9 cellular contexts compared by ENCODE assay signal in the genomic region with DNA sequence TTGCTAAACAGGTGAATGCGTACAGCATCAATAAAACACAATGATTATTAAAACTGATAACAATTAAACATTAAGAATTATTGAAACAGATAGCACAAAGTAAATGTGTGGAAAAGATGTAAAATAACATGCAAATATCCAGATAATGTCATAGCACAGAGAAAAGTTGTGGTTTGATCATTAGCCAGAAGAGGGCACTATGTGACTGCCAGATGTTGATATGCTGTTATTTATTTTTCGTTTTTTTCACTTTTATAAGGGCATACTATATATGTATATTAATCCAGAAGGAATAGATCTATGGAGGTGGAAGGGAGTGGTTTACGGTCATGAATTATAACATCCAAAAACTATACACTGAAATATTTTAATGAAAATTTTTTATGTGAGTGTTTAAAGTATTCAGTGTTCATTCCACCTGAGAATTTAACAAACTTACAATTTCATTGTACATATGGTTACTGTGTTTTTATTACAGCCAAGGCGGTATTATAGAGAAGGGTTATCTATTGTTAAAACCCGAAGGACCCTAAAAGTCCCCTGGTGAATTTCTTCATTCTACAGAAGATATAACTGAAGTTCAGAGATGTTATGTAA.
DNase-seq lines count a peak whose midpoint lies in the region; ATAC-seq and TF ChIP-seq lines count a peak whose summit lies in the region.
"Had no signal": no experiment of that assay in that cellular context is flagged by ENCODE, and none has a peak within 500 bp of the region (broad histone marks: within the 10 kb centered on the region; RNA-seq: fewer than 3 reads in every experiment).

No MANE protein-coding gene starts in this region.

- POLR2A ChIA-PET in activated B cell treated with CpG ODN at 0.5 μM for 24 hours (lab: Charles Lee) = no interaction called here

- TF ChIP-seq RAD21 in Ishikawa (IDR thresholded peaks at IDR 0.05; ENCODE audit: low read depth) = peak; percentile 95

- no peak overlapping the region for H3K27ac Mint-ChIP-seq in activated B cell treated with CpG ODN at 0.5 μM for 24 hours
- H3K27ac Mint-ChIP-seq: dendritic cell treated with granulocyte-macrophage colony-stimulating factor and Interleukin-4, amounts not matched to agents 40 ng/mL and 50 ng/mL, for 4 days had no signal

- no peaks in the 10 kb centered on the region for H3K9me3 Mint-ChIP-seq in activated B cell treated with CpG ODN at 0.5 μM for 24 hours
- H3K9me3 Mint-ChIP-seq: dendritic cell treated with granulocyte-macrophage colony-stimulating factor and Interleukin-4, amounts not matched to agents 40 ng/mL and 50 ng/mL, for 4 days had no signal

- H3K4me3 Mint-ChIP-seq in activated B cell treated with CpG ODN at 0.5 μM for 24 hours = no peak overlapping the region
- H3K4me3 Mint-ChIP-seq: dendritic cell treated with granulocyte-macrophage colony-stimulating factor and Interleukin-4, amounts not matched to agents 40 ng/mL and 50 ng/mL, for 4 days had no signal

- no peaks in the 10 kb centered on the region for H3K36me3 ChIP-seq in cardiac muscle cell

- CTCF ChIA-PET in activated B cell treated with CpG ODN at 0.5 μM for 24 hours (lab: Charles Lee) = interaction anchor here (2.4 kb wide), 1 partner anchor 421 kb away, joined by 10 read pairs; no protein-coding TSS in a partner anchor

- no peaks in the 10 kb centered on the region for H3K36me3 Mint-ChIP-seq in activated B cell treated with CpG ODN at 0.5 μM for 24 hours (ENCODE audit: low read depth)

- TF ChIP-seq EP300 in Ishikawa (IDR thresholded peaks at IDR 0.05; ENCODE audit: borderline replicate concordance) = no peak

- H3K27me3 Mint-ChIP-seq in activated B cell treated with CpG ODN at 0.5 μM for 24 hours = peaks cover 16% of the 10 kb centered on the region
- H3K27me3 Mint-ChIP-seq: dendritic cell treated with granulocyte-macrophage colony-stimulating factor and Interleukin-4, amounts not matched to agents 40 ng/mL and 50 ng/mL, for 4 days had no signal

- no peaks in the 10 kb centered on the region for H3K9me3 ChIP-seq in cardiac muscle cell (ENCODE audit: low read depth)

- H3K4me1 Mint-ChIP-seq in activated B cell treated with CpG ODN at 0.5 μM for 24 hours = no peaks in the 10 kb centered on the region

- peaks cover 3% of the 10 kb centered on the region for H3K4me1 ChIP-seq in cardiac muscle cell (ENCODE audit: low read depth)

- intact Hi-C loops in left ventricle myocardium superior (cut with micrococcal nuclease) (loop anchor here (5.0 to 10.0 kb wide), 2 partner anchors 271 to 308 kb away; no protein-coding TSS in a partner anchor), activated B cell treated with CpG ODN at 0.5 μM for 24 hours (cut with micrococcal nuclease) (loop anchor here (1.0 to 10.0 kb wide), 4 partner anchors 273 to 1622 kb away; no protein-coding TSS in a partner anchor)

- TF ChIP-seq CTCF in cardiac muscle cell (IDR thresholded peaks at IDR 0.05; ENCODE audit: low read depth, low read length) (peak; percentile 61), activated B cell treated with CpG ODN at 0.5 μM for 24 hours (IDR thresholded peaks at IDR 0.05) (peak; percentile 80)

- DNase-seq in cardiac muscle cell (ENCODE audit: low read depth in 1 of 2, low spot score in 1 of 2) (peak; percentile 36 to 62), left ventricle myocardium superior (no peak), activated B cell treated with CpG ODN at 0.5 μM for 24 hours (no peak), kidney glomerular epithelial cell (lab: John Stamatoyannopoulos, UW) (peak; percentile 58), activated gamma-delta T cell (lab: John Stamatoyannopoulos, UW) (no peak), T-helper 9 cell (no peak)
- no peak for DNase-seq in stimulated activated CD8-positive, alpha-beta memory T cell treated with anti-CD3 and anti-CD28 coated beads, Interleukin-4, amount 100 ng/mL, for 48 hours

- H3K4me3 ChIP-seq in cardiac muscle cell = no peak overlapping the region

- H3K27ac ChIP-seq in cardiac muscle cell = no peak overlapping the region

- H3K27me3 ChIP-seq in cardiac muscle cell = no peaks in the 10 kb centered on the region

- no peak for ATAC-seq in left ventricle myocardium superior
- peak; percentile 40 for ATAC-seq in activated B cell treated with CpG ODN at 0.5 μM for 24 hours (ENCODE audit: low read depth)

TF ChIP-seq in Ishikawa, 13 proteins besides CTCF, POLR2A, EP300 and RAD21:
- TF ChIP-seq CREB1 (IDR thresholded peaks at IDR 0.05; ENCODE audit: low read depth) (no peak), TEAD4 (IDR thresholded peaks at IDR 0.05) (no peak), YY1 (IDR thresholded peaks at IDR 0.05; ENCODE audit: low read depth) (no peak), TCF12 (IDR thresholded peaks at IDR 0.05; ENCODE audit: low read depth) (no peak), FOXM1 (IDR thresholded peaks at IDR 0.05; ENCODE audit: borderline replicate concordance, low read depth) (no peak), NFIC (IDR thresholded peaks at IDR 0.05) (no peak), EGR1 (IDR thresholded peaks at IDR 0.05) (no peak), CEBPB (IDR thresholded peaks at IDR 0.05) (no peak), TAF1 (IDR thresholded peaks at IDR 0.05; ENCODE audit: low read depth) (no peak), ZBTB7A (IDR thresholded peaks at IDR 0.05; ENCODE audit: low read depth) (no peak)
- TF ChIP-seq, protein P1, sequence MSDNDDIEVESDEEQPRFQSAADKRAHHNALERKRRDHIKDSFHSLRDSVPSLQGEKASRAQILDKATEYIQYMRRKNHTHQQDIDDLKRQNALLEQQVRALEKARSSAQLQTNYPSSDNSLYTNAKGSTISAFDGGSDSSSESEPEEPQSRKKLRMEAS (IDR thresholded peaks at IDR 0.05) = no peak
- TF ChIP-seq, protein P2, sequence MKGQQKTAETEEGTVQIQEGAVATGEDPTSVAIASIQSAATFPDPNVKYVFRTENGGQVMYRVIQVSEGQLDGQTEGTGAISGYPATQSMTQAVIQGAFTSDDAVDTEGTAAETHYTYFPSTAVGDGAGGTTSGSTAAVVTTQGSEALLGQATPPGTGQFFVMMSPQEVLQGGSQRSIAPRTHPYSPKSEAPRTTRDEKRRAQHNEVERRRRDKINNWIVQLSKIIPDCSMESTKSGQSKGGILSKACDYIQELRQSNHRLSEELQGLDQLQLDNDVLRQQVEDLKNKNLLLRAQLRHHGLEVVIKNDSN (IDR thresholded peaks at IDR 0.05) = no peak
- TF ChIP-seq, protein P3, sequence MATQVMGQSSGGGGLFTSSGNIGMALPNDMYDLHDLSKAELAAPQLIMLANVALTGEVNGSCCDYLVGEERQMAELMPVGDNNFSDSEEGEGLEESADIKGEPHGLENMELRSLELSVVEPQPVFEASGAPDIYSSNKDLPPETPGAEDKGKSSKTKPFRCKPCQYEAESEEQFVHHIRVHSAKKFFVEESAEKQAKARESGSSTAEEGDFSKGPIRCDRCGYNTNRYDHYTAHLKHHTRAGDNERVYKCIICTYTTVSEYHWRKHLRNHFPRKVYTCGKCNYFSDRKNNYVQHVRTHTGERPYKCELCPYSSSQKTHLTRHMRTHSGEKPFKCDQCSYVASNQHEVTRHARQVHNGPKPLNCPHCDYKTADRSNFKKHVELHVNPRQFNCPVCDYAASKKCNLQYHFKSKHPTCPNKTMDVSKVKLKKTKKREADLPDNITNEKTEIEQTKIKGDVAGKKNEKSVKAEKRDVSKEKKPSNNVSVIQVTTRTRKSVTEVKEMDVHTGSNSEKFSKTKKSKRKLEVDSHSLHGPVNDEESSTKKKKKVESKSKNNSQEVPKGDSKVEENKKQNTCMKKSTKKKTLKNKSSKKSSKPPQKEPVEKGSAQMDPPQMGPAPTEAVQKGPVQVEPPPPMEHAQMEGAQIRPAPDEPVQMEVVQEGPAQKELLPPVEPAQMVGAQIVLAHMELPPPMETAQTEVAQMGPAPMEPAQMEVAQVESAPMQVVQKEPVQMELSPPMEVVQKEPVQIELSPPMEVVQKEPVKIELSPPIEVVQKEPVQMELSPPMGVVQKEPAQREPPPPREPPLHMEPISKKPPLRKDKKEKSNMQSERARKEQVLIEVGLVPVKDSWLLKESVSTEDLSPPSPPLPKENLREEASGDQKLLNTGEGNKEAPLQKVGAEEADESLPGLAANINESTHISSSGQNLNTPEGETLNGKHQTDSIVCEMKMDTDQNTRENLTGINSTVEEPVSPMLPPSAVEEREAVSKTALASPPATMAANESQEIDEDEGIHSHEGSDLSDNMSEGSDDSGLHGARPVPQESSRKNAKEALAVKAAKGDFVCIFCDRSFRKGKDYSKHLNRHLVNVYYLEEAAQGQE (IDR thresholded peaks at IDR 0.05; ENCODE audit: low read depth) = no peak

Comparison
In these comparisons a context has a peak if more than half of its experiments do, and no peak if none do; other contexts are left out.
1. DNase-seq: peak in cardiac muscle cell (2 of 2) and kidney glomerular epithelial cell (single experiment); none in left ventricle myocardium superior (single experiment), activated B cell treated with CpG ODN at 0.5 μM for 24 hours (single experiment), activated gamma-delta T cell (single experiment), T-helper 9 cell (single experiment) and stimulated activated CD8-positive, alpha-beta memory T cell treated with anti-CD3 and anti-CD28 coated beads, Interleukin-4, amount 100 ng/mL, for 48 hours (single experiment).